19 cellular contexts compared by ENCODE assay signal in the genomic region with DNA sequence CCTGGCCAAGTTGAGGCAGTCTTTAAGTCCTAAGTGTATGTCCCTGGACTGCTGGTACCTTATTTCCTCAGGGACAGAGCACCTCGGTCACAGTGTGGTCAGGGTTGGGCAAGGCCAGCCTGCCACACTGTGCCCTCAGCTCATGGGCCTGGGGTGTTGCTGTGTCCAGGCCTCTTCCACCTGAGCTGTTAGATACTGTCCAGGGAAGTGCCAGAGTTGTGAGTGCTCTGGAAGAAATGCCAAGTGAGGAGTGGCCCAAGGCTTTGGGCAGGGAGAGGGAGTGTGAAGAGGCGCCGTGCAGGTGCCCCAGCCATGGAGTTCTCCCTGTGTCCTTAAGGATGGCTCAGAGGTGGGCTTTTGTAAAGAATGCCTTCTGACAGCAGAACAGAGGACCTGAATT.
"Had no signal": no experiment of that assay in that cellular context is flagged by ENCODE, and none has a peak within 500 bp of the region (broad histone marks: within the 10 kb centered on the region; RNA-seq: fewer than 3 reads in every experiment).

No MANE protein-coding gene starts in this region.

- H3K27ac ChIP-seq: dorsolateral prefrontal cortex, neutrophil, ovary, right lobe of liver, suprapubic skin, thyroid gland, upper lobe of left lung, vagina had no signal

- ATAC-seq: naive thymus-derived CD4-positive, alpha-beta T cell; right lobe of liver; stimulated activated effector memory CD8-positive, alpha-beta T cell treated with anti-CD3 and anti-CD28 coated beads, Interleukin-12 subunit alpha, Interleukin-12 subunit beta, amount 100 ng/mL, for 72 hours; stimulated activated naive CD8-positive, alpha-beta T cell treated with anti-CD3 and anti-CD28 coated beads, Interleukin-15, Interleukin-2, amounts not matched to agents 100 U/mL and 50 U/mL, for 24 hours had no signal

- H3K27me3 ChIP-seq: dorsolateral prefrontal cortex, neutrophil, ovary, right lobe of liver, suprapubic skin, thyroid gland, upper lobe of left lung, vagina had no signal

- H3K4me1 ChIP-seq: right lobe of liver, suprapubic skin, thyroid gland, upper lobe of left lung, vagina had no signal

- DNase-seq: cortex of kidney; dorsolateral prefrontal cortex; effector CD8-positive, alpha-beta T cell; foreskin melanocyte; immature natural killer cell; mesendoderm; naive thymus-derived CD4-positive, alpha-beta T cell; nephron progenitor cell; ovary; right lobe of liver; stimulated activated CD4-positive, alpha-beta T cell treated with anti-CD3 and anti-CD28 coated beads, Interleukin-4, amount 100 ng/mL, for 1 hour; stimulated activated CD8-positive, alpha-beta memory T cell treated with anti-CD3 and anti-CD28 coated beads, Interleukin-4, amount 100 ng/mL, for 48 hours; stimulated activated naive CD8-positive, alpha-beta T cell treated with anti-CD3 and anti-CD28 coated beads, Interleukin-15, Interleukin-2, amounts not matched to agents 100 U/mL and 50 U/mL, for 24 hours; thyroid gland; upper lobe of left lung had no signal

- H3K36me3 ChIP-seq: ovary had no signal

- H3K4me3 ChIP-seq: dorsolateral prefrontal cortex, ovary, right lobe of liver, suprapubic skin, thyroid gland, upper lobe of left lung, vagina had no signal

- H3K9me3 ChIP-seq: neutrophil, ovary, right lobe of liver, suprapubic skin, thyroid gland, upper lobe of left lung, vagina had no signal
